Comparison of ENCODE assay signal across 27 cellular contexts in genomic region chr1:175210744-175211143, GRCh38. TPM values are rescaled to one million over a fixed set of nuclear protein-coding genes. Genes with fewer than 3 reads are reported as not detected.
DNase-seq lines count a peak whose midpoint lies in the region; ATAC-seq, FAIRE-seq and TF ChIP-seq lines count a peak whose summit lies in the region.
"Had no signal": no experiment of that assay in that cellular context is flagged by ENCODE, and none has a peak within 500 bp of the region (broad histone marks: within the 10 kb centered on the region; RNA-seq: fewer than 3 reads in every experiment).

No MANE protein-coding gene starts in this region.

- H3K36me3 Mint-ChIP-seq in activated CD4-positive, alpha-beta memory T cell treated with anti-CD3 and anti-CD28 coated beads, Interleukin-2, amount 10 ng/mL, durations not matched to agents 7 days and 5 days (ENCODE audit: low read depth), result peaks cover 9% of the 10 kb centered on the region
- no peaks in the 10 kb centered on the region for H3K36me3 Mint-ChIP-seq in activated CD4-positive, alpha-beta memory T cell treated with anti-CD3 and anti-CD28 coated beads for 36 hours
- peaks cover 11% of the 10 kb centered on the region for H3K36me3 Mint-ChIP-seq in activated T-helper 2 cell treated with anti-CD3 and anti-CD28 coated beads, Interferon-gamma antibody, Interleukin-2, Interleukin-4, amounts not matched to agents 10 μg/mL and 5 μg/mL and 100 μg/mL, durations not matched to agents 14 hours and 24 hours and 36 hours (ENCODE audit: low read depth)

- H4K8ac ChIP-seq in trophoblast cell (ENCODE audit: low read depth, low read length), result no peak overlapping the region

- no peak overlapping the region for H2BK5ac ChIP-seq in trophoblast cell (ENCODE audit: low read depth, low read length, poor library complexity)

- H2AFZ ChIP-seq in trophoblast cell (ENCODE audit: insufficient read depth, low read length, poor library complexity), result no peak overlapping the region

- H2BK12ac ChIP-seq in trophoblast cell (ENCODE audit: low read length), result no peak overlapping the region

- no peaks in the 10 kb centered on the region for H3K79me2 ChIP-seq in trophoblast cell (ENCODE audit: control insufficient read depth, insufficient read depth, low read length, poor library complexity)

- intact Hi-C loops in activated CD4-positive, alpha-beta memory T cell treated with anti-CD3 and anti-CD28 coated beads for 36 hours (cut with micrococcal nuclease), result no loop called here
- intact Hi-C loops in activated T-helper 2 cell treated with anti-CD3 and anti-CD28 coated beads, Interferon-gamma antibody, Interleukin-2, Interleukin-4, amounts not matched to agents 10 μg/mL and 5 μg/mL and 100 μg/mL, durations not matched to agents 14 hours and 24 hours and 36 hours (cut with micrococcal nuclease), result no loop called here

- no peak overlapping the region for H3K14ac ChIP-seq in trophoblast cell (ENCODE audit: low read length)

- H3K27ac ChIP-seq in trophoblast cell (ENCODE audit: low read depth, low read length), result no peak overlapping the region
- H3K27ac ChIP-seq in RWPE1, result no peak overlapping the region
- H3K27ac ChIP-seq: A549 had no signal

- H3K4me3 Mint-ChIP-seq in activated CD4-positive, alpha-beta memory T cell treated with anti-CD3 and anti-CD28 coated beads, Interleukin-2, amount 10 ng/mL, durations not matched to agents 7 days and 5 days, result no peak overlapping the region
- no peak overlapping the region for H3K4me3 Mint-ChIP-seq in activated CD4-positive, alpha-beta memory T cell treated with anti-CD3 and anti-CD28 coated beads for 36 hours
- no peak overlapping the region for H3K4me3 Mint-ChIP-seq in activated T-helper 2 cell treated with anti-CD3 and anti-CD28 coated beads, Interferon-gamma antibody, Interleukin-2, Interleukin-4, amounts not matched to agents 10 μg/mL and 5 μg/mL and 100 μg/mL, durations not matched to agents 14 hours and 24 hours and 36 hours (ENCODE audit: low read depth)

- H3K9me3 Mint-ChIP-seq in activated CD4-positive, alpha-beta memory T cell treated with anti-CD3 and anti-CD28 coated beads, Interleukin-2, amount 10 ng/mL, durations not matched to agents 7 days and 5 days, result peaks cover 5% of the 10 kb centered on the region
- peaks cover 6% of the 10 kb centered on the region for H3K9me3 Mint-ChIP-seq in activated CD4-positive, alpha-beta memory T cell treated with anti-CD3 and anti-CD28 coated beads for 36 hours
- H3K9me3 Mint-ChIP-seq in activated T-helper 2 cell treated with anti-CD3 and anti-CD28 coated beads, Interferon-gamma antibody, Interleukin-2, Interleukin-4, amounts not matched to agents 10 μg/mL and 5 μg/mL and 100 μg/mL, durations not matched to agents 14 hours and 24 hours and 36 hours, result peaks cover 17% of the 10 kb centered on the region

- H3K27me3 Mint-ChIP-seq in activated CD4-positive, alpha-beta memory T cell treated with anti-CD3 and anti-CD28 coated beads, Interleukin-2, amount 10 ng/mL, durations not matched to agents 7 days and 5 days, result no peaks in the 10 kb centered on the region
- H3K27me3 Mint-ChIP-seq in activated CD4-positive, alpha-beta memory T cell treated with anti-CD3 and anti-CD28 coated beads for 36 hours, result no peaks in the 10 kb centered on the region
- no peaks in the 10 kb centered on the region for H3K27me3 Mint-ChIP-seq in activated T-helper 2 cell treated with anti-CD3 and anti-CD28 coated beads, Interferon-gamma antibody, Interleukin-2, Interleukin-4, amounts not matched to agents 10 μg/mL and 5 μg/mL and 100 μg/mL, durations not matched to agents 14 hours and 24 hours and 36 hours (ENCODE audit: low read depth)

- no peak for ATAC-seq in GM21360 (IDR thresholded peaks at IDR 0.05; ENCODE audit: unreplicated experiment)
- ATAC-seq: A549, Panc1 had no signal

- peaks cover 49% of the 10 kb centered on the region for H3K4me1 Mint-ChIP-seq in activated CD4-positive, alpha-beta memory T cell treated with anti-CD3 and anti-CD28 coated beads, Interleukin-2, amount 10 ng/mL, durations not matched to agents 7 days and 5 days
- peaks cover 65% of the 10 kb centered on the region for H3K4me1 Mint-ChIP-seq in activated CD4-positive, alpha-beta memory T cell treated with anti-CD3 and anti-CD28 coated beads for 36 hours (ENCODE audit: low read depth)
- peaks cover 64% of the 10 kb centered on the region for H3K4me1 Mint-ChIP-seq in activated T-helper 2 cell treated with anti-CD3 and anti-CD28 coated beads, Interferon-gamma antibody, Interleukin-2, Interleukin-4, amounts not matched to agents 10 μg/mL and 5 μg/mL and 100 μg/mL, durations not matched to agents 14 hours and 24 hours and 36 hours (ENCODE audit: low read depth)

- DNase-seq in activated CD4-positive, alpha-beta memory T cell treated with anti-CD3 and anti-CD28 coated beads, Interleukin-2, amount 10 ng/mL, durations not matched to agents 7 days and 5 days, result no peak
- DNase-seq in activated CD4-positive, alpha-beta memory T cell treated with anti-CD3 and anti-CD28 coated beads for 36 hours, result no peak
- DNase-seq in GM12891 (ENCODE audit: insufficient read length, low spot score), result no peak
- DNase-seq in activated T-helper 2 cell treated with anti-CD3 and anti-CD28 coated beads, Interferon-gamma antibody, Interleukin-2, Interleukin-4, amounts not matched to agents 10 μg/mL and 5 μg/mL and 100 μg/mL, durations not matched to agents 14 hours and 24 hours and 36 hours (ENCODE audit: low spot score), result no peak
- DNase-seq in trophoblast cell, result peak; percentile 20 to 46
- DNase-seq in DMS 273 treated with DMSO at 0.1 percent for 48 hours (lab: John Stamatoyannopoulos, UW), result no peak
- DNase-seq in RWPE1 (ENCODE audit: low spot score), result no peak
- DNase-seq: amygdala; BE2C; Calu3; cortex of kidney; EL; kidney glomerular epithelial cell; NCI-H1105 treated with DMSO at 0.1 percent for 48 hours; NCI-H2029 treated with DMSO at 0.1 percent for 48 hours; NCI-H345; occipital lobe; stimulated activated CD4-positive, alpha-beta T cell treated with anti-CD3 and anti-CD28 coated beads, Interleukin-4, amount 100 ng/mL, for 24 hours; stomach; T-helper 9 cell; transverse colon had no signal

- no peak overlapping the region for H3K4ac ChIP-seq in trophoblast cell (ENCODE audit: low read depth, low read length)

- TF ChIP-seq CTCF in RWPE1 (conservative IDR thresholded peaks at IDR 0.05; ENCODE audit: low read depth), result no peak

- no peaks in the 10 kb centered on the region for H3K36me3 ChIP-seq in trophoblast cell (ENCODE audit: control insufficient read depth in 1 of 2, insufficient read depth in 2 of 2, low read length in 2 of 2)
- H3K36me3 ChIP-seq: BE2C, stomach, transverse colon had no signal

- TF ChIP-seq POLR2A in GM12891 (IDR thresholded peaks at IDR 0.05; ENCODE audit: low read depth, low read length), result no peak

- no peak overlapping the region for H3K23ac ChIP-seq in trophoblast cell (ENCODE audit: low read length)

- H3K4me3 ChIP-seq in trophoblast cell (ENCODE audit: low read depth, low read length), result no peak overlapping the region
- H3K4me3 ChIP-seq: A549, skin epidermis, stomach, transverse colon had no signal

- no peaks in the 10 kb centered on the region for H3K79me1 ChIP-seq in trophoblast cell (ENCODE audit: low read length)

- no peak overlapping the region for H3K9ac ChIP-seq in trophoblast cell (ENCODE audit: low read length)

- no peak overlapping the region for H3K18ac ChIP-seq in trophoblast cell (ENCODE audit: low read length)

- POLR2A ChIA-PET in activated CD4-positive, alpha-beta memory T cell treated with anti-CD3 and anti-CD28 coated beads, Interleukin-2, amount 10 ng/mL, durations not matched to agents 7 days and 5 days (lab: Charles Lee), result interaction anchor here (2.0 to 5.2 kb wide), 2 partner anchors 20 to 187 kb away, joined by 7 to 145 read pairs; partner anchors contain the start of genes KIAA0040 and MRPS14
- POLR2A ChIA-PET in activated CD4-positive, alpha-beta memory T cell treated with anti-CD3 and anti-CD28 coated beads for 36 hours (lab: Charles Lee), result interaction anchor here (1.0 kb wide), 1 partner anchor 19 kb away, joined by 4 read pairs; no protein-coding TSS in a partner anchor
- POLR2A ChIA-PET in RWPE1 (lab: Yijun Ruan, JAX; ENCODE audit: low non-redundant PET), result no interaction called here

- peak; percentile 79 for FAIRE-seq in GM12891 (lab: Jason Lieb, UNC)
- FAIRE-seq: A549, bronchial epithelial cell, H1 had no signal

- no peak overlapping the region for H2BK120ac ChIP-seq in trophoblast cell (ENCODE audit: insufficient read depth, low read length, poor library complexity)

- H4K12ac ChIP-seq in trophoblast cell (ENCODE audit: low read depth, low read length), result no peak overlapping the region

- no peaks in the 10 kb centered on the region for H3K4me1 ChIP-seq in trophoblast cell (ENCODE audit: control insufficient read depth in 1 of 2, insufficient read depth in 2 of 2, low read length in 2 of 2)
- H3K4me1 ChIP-seq: A549, BE2C, stomach had no signal

- no peak overlapping the region for H3K4me2 ChIP-seq in trophoblast cell (ENCODE audit: low read length)
- H3K4me2 ChIP-seq: A549 had no signal

- WGBS in trophoblast cell (ENCODE audit: extremely low coverage, insufficient coverage, insufficient read length), result no CpG with 5 or more reads among the region's 4 CpGs

- no peaks in the 10 kb centered on the region for H3K9me3 ChIP-seq in trophoblast cell (ENCODE audit: insufficient read depth, low read depth, low read length)
- H3K9me3 ChIP-seq: A549, BE2C had no signal

- CTCF ChIA-PET in activated CD4-positive, alpha-beta memory T cell treated with anti-CD3 and anti-CD28 coated beads, Interleukin-2, amount 10 ng/mL, durations not matched to agents 7 days and 5 days (lab: Charles Lee), result interaction anchor here (0.9 to 3.7 kb wide), 6 partner anchors 11 to 107 kb away, joined by 3 to 33 read pairs (median 7); no protein-coding TSS in a partner anchor
- CTCF ChIA-PET in activated CD4-positive, alpha-beta memory T cell treated with anti-CD3 and anti-CD28 coated beads for 36 hours (lab: Charles Lee), result interaction anchor here (1.4 to 3.5 kb wide), 3 partner anchors 17 to 64 kb away, joined by 3 to 18 read pairs (median 10); no protein-coding TSS in a partner anchor
- CTCF ChIA-PET in RWPE1 (lab: Yijun Ruan, JAX), result no interaction called here

- H3K27ac Mint-ChIP-seq in activated CD4-positive, alpha-beta memory T cell treated with anti-CD3 and anti-CD28 coated beads, Interleukin-2, amount 10 ng/mL, durations not matched to agents 7 days and 5 days, result peak overlapping the region; percentile 99
- H3K27ac Mint-ChIP-seq in activated CD4-positive, alpha-beta memory T cell treated with anti-CD3 and anti-CD28 coated beads for 36 hours, result no peak overlapping the region
- peak overlapping the region; percentile 45 for H3K27ac Mint-ChIP-seq in activated T-helper 2 cell treated with anti-CD3 and anti-CD28 coated beads, Interferon-gamma antibody, Interleukin-2, Interleukin-4, amounts not matched to agents 10 μg/mL and 5 μg/mL and 100 μg/mL, durations not matched to agents 14 hours and 24 hours and 36 hours

- no peak overlapping the region for H4K91ac ChIP-seq in trophoblast cell (ENCODE audit: low read depth, low read length)

- H3K27me3 ChIP-seq in trophoblast cell (ENCODE audit: insufficient read depth, low read length), result no peaks in the 10 kb centered on the region
- H3K27me3 ChIP-seq: BE2C, stomach, transverse colon had no signal

- no peak overlapping the region for H2AK5ac ChIP-seq in trophoblast cell (ENCODE audit: low read length)

RNA-seq across cellular contexts. Expression of gene KIAA0040, which starts 18.2 kb away (rescaled TPM):
- 10 to 100 TPM; 79.4 to 80.2 TPM for total RNA-seq in activated CD4-positive, alpha-beta memory T cell treated with anti-CD3 and anti-CD28 coated beads, Interleukin-2, amount 10 ng/mL, durations not matched to agents 7 days and 5 days
- 10 to 100 TPM; 32.9 to 34.5 TPM for total RNA-seq in activated CD4-positive, alpha-beta memory T cell treated with anti-CD3 and anti-CD28 coated beads for 36 hours
- polyA plus RNA-seq in GM12891 (2012; ENCODE audit: low read depth, missing spikeins), result 3.9 TPM
- 30.0 and 35.3 TPM in 2 replicates for total RNA-seq in activated T-helper 2 cell treated with anti-CD3 and anti-CD28 coated beads, Interferon-gamma antibody, Interleukin-2, Interleukin-4, amounts not matched to agents 10 μg/mL and 5 μg/mL and 100 μg/mL, durations not matched to agents 14 hours and 24 hours and 36 hours
- 101 and 110 TPM in 2 replicates for polyA plus RNA-seq in trophoblast cell (2013)

Comparison
In these comparisons a context has a peak if more than half of its experiments do, and no peak if none do; other contexts are left out.
1. DNase-seq: peak in trophoblast cell (2 of 2); none in activated CD4-positive, alpha-beta memory T cell treated with anti-CD3 and anti-CD28 coated beads, Interleukin-2, amount 10 ng/mL, durations not matched to agents 7 days and 5 days (single experiment), activated CD4-positive, alpha-beta memory T cell treated with anti-CD3 and anti-CD28 coated beads for 36 hours (single experiment), GM12891 (single experiment), activated T-helper 2 cell treated with anti-CD3 and anti-CD28 coated beads, Interferon-gamma antibody, Interleukin-2, Interleukin-4, amounts not matched to agents 10 μg/mL and 5 μg/mL and 100 μg/mL, durations not matched to agents 14 hours and 24 hours and 36 hours (single experiment), DMS 273 treated with DMSO at 0.1 percent for 48 hours (single experiment) and RWPE1 (single experiment).